Comparison of ENCODE assay signal across 8 cellular contexts in genomic region chr10:45672201-45673073, GRCh38. TPM values are rescaled to one million over a fixed set of nuclear protein-coding genes. Genes with fewer than 3 reads are reported as not detected.
DNase-seq lines count a peak whose midpoint lies in the region; ATAC-seq and TF ChIP-seq lines count a peak whose summit lies in the region.

ZFAND4 (minus strand) TSS chr10:45672772; CDS start chr10:45663725, 9,047 bp downstream.

- H3K4me3 Mint-ChIP-seq in activated CD4-positive, alpha-beta memory T cell treated with anti-CD3 and anti-CD28 coated beads for 36 hours = peak within 1 kb of the TSS; percentile 88

- CTCF ChIA-PET in activated CD4-positive, alpha-beta memory T cell treated with anti-CD3 and anti-CD28 coated beads for 36 hours (lab: Charles Lee) = interaction anchor here (0.6 to 3.4 kb wide), 10 partner anchors 14 to 423 kb away, joined by 3 to 32 read pairs (median 4); no protein-coding TSS in a partner anchor

- H3K4me1 ChIP-seq in duodenal mucosa (ENCODE audit: control insufficient read depth in 1 of 2, insufficient read depth in 2 of 2, low read length in 2 of 2) (peaks cover 5 to 8% of the 10 kb centered on the region in 2 donors), lower lobe of right lung (no peaks in the 10 kb centered on the region)

- peaks cover 35% of the 10 kb centered on the region for H3K4me1 Mint-ChIP-seq in activated CD4-positive, alpha-beta memory T cell treated with anti-CD3 and anti-CD28 coated beads for 36 hours (ENCODE audit: low read depth)

- DNase-seq in NCI-H526 treated with DMSO at 0.1 percent for 48 hours (lab: John Stamatoyannopoulos, UW) (peak; percentile 76), lower lobe of right lung (peak; percentile 99)
- DNase-seq in activated CD4-positive, alpha-beta memory T cell treated with anti-CD3 and anti-CD28 coated beads for 36 hours = peak; percentile 96
- DNase-seq in stimulated activated CD4-positive, alpha-beta T cell treated with anti-CD3 and anti-CD28 coated beads, TNF-alpha, amount 100 ng/mL, for 24 hours (ENCODE audit: low read depth in 3 of 3) = peak; percentile 80 to 95 (median 84)

- H3K9ac ChIP-seq in duodenal mucosa (ENCODE audit: low read depth in 1 of 2, low read length in 2 of 2) = peak within 1 kb of the TSS; percentile 74 to 80

- H3K27me3 Mint-ChIP-seq in activated CD4-positive, alpha-beta memory T cell treated with anti-CD3 and anti-CD28 coated beads for 36 hours = no peaks in the 10 kb centered on the region

- H3K36me3 ChIP-seq in duodenal mucosa (ENCODE audit: control insufficient read depth in 1 of 2, insufficient read depth in 2 of 2, low read length in 2 of 2) = no peaks in the 10 kb centered on the region
- H3K36me3 ChIP-seq in lower lobe of right lung = no peaks in the 10 kb centered on the region

- intact Hi-C loops in activated CD4-positive, alpha-beta memory T cell treated with anti-CD3 and anti-CD28 coated beads for 36 hours (cut with micrococcal nuclease) = loop anchor here (1.0 to 5.0 kb wide), 6 partner anchors 78 to 435 kb away; partner anchors contain the start of gene NCOA4
- intact Hi-C loops in lower lobe of right lung (cut with DNase I) = no loop called here

- peak within 1 kb of the TSS; percentile 62 for H3K27ac Mint-ChIP-seq in activated CD4-positive, alpha-beta memory T cell treated with anti-CD3 and anti-CD28 coated beads for 36 hours

- peak within 1 kb of the TSS; percentile 88 for H3K27ac ChIP-seq in C4-2B
- H3K27ac ChIP-seq in duodenal mucosa (ENCODE audit: low read depth, low read length) = peak within 1 kb of the TSS; percentile 75
- peak within 1 kb of the TSS; percentile 91 for H3K27ac ChIP-seq in lower lobe of right lung

- no peaks in the 10 kb centered on the region for H3K9me3 Mint-ChIP-seq in activated CD4-positive, alpha-beta memory T cell treated with anti-CD3 and anti-CD28 coated beads for 36 hours

- TF ChIP-seq CTCF in C4-2B (conservative IDR thresholded peaks at IDR 0.05) (peak; percentile 92), lower lobe of right lung (IDR thresholded peaks at IDR 0.05) (peak; percentile 64)

- POLR2A ChIA-PET in activated CD4-positive, alpha-beta memory T cell treated with anti-CD3 and anti-CD28 coated beads for 36 hours (lab: Charles Lee) = interaction anchor here (0.9 to 1.7 kb wide), 2 partner anchors 91 to 208 kb away, joined by 3 to 8 read pairs; no protein-coding TSS in a partner anchor

- H3K4me3 ChIP-seq in duodenal mucosa (ENCODE audit: low read depth in 1 of 2, low read length in 2 of 2) = peak within 1 kb of the TSS; percentile 79 to 96
- peak within 1 kb of the TSS; percentile 81 for H3K4me3 ChIP-seq in lower lobe of right lung

- ATAC-seq in GM19324 (IDR thresholded peaks at IDR 0.05; ENCODE audit: low FRiP score, unreplicated experiment) (peak; percentile 98), HG03469 (IDR thresholded peaks at IDR 0.05; ENCODE audit: unreplicated experiment) (peak; percentile 97), lower lobe of right lung (peak; percentile 99)

- no peaks in the 10 kb centered on the region for H3K36me3 Mint-ChIP-seq in activated CD4-positive, alpha-beta memory T cell treated with anti-CD3 and anti-CD28 coated beads for 36 hours

- H3K9me3 ChIP-seq in duodenal mucosa (ENCODE audit: control insufficient read depth in 1 of 2, low read length in 2 of 2) = no peaks in the 10 kb centered on the region
- H3K9me3 ChIP-seq in lower lobe of right lung = no peaks in the 10 kb centered on the region

- no peaks in the 10 kb centered on the region for H3K27me3 ChIP-seq in duodenal mucosa (ENCODE audit: control insufficient read depth in 1 of 2, insufficient read depth in 2 of 2, low read length in 2 of 2)
- H3K27me3 ChIP-seq in lower lobe of right lung (ENCODE audit: low read depth) = no peaks in the 10 kb centered on the region

RNA-seq across cellular contexts. Expression of gene ZFAND4, which starts in this region (rescaled TPM):
- total RNA-seq in activated CD4-positive, alpha-beta memory T cell treated with anti-CD3 and anti-CD28 coated beads for 36 hours = 10 to 100 TPM in 1 of 2 experiments, 1 to 10 TPM in 1; 9.6 to 11.9 TPM
- 15.7 TPM for total RNA-seq in lower lobe of right lung

Comparison
In these comparisons a context has a peak if more than half of its experiments do, and no peak if none do; other contexts are left out.
1. Peak in every context shown above with its lines: DNase-seq, ATAC-seq, H3K4me3 ChIP-seq and H3K27ac ChIP-seq.